ENCODE assay signal across 24 cellular contexts in the genomic region with DNA sequence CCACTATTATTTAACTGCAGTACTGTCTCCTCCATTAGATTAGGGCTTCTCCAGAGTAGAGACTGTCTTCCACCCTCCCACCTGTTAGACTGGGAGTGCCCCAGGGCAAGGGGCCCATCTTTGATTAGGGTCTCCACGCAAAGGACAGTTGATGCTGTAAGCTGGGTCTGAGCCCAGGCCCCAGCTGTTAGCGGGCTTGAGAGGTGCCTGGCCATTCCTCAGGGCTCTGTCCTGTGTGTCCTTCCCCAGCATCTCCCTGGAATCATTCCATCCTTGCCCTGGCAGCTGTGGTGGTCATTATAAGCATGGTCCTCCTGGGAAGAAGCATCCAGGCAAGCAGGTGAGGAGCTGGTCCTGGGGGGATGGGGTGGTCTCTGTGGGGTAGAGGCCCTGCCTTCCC. TPM values are rescaled to one million over a fixed set of nuclear protein-coding genes. Genes with fewer than 3 reads are reported as not detected.
"Had no signal": no experiment of that assay in that cellular context is flagged by ENCODE, and none has a peak within 500 bp of the region (broad histone marks: within the 10 kb centered on the region; RNA-seq: fewer than 3 reads in every experiment).

No MANE protein-coding gene starts in this region.

- H3K9me3 Mint-ChIP-seq: natural killer cell, neural crest cell had no signal

- H3K27me3 ChIP-seq: heart right ventricle, ovary, thyroid gland, upper lobe of right lung, vagina had no signal

- DNase-seq: effector CD8-positive, alpha-beta T cell; heart right ventricle; hypothalamus; kidney glomerular epithelial cell; mesendoderm; natural killer cell; nucleus accumbens; right cardiac atrium; small intestine; stimulated activated CD4-positive, alpha-beta T cell treated with anti-CD3 and anti-CD28 coated beads, Interleukin-12 subunit alpha, Interleukin-12 subunit beta, amount 100 ng/mL, for 4 hours; stimulated activated naive CD4-positive, alpha-beta T cell treated with Interleukin-2 at 50 U/mL for 16 hours; thyroid gland; upper lobe of right lung had no signal

- H3K4me3 Mint-ChIP-seq: natural killer cell, neural crest cell had no signal

- H3K4me3 ChIP-seq: coronary artery, heart right ventricle, ovary, thyroid gland, upper lobe of right lung, vagina had no signal

- H3K36me3 Mint-ChIP-seq: natural killer cell had no signal

- H3K36me3 ChIP-seq: ovary, thyroid gland, upper lobe of right lung, vagina had no signal

- H3K9me3 ChIP-seq: heart right ventricle, ovary, thyroid gland, upper lobe of right lung, vagina had no signal

- H3K27ac ChIP-seq: heart right ventricle, ovary, thyroid gland, upper lobe of right lung, vagina had no signal

- ATAC-seq: heart right ventricle, natural killer cell, right cardiac atrium, upper lobe of right lung had no signal

RNA-seq across cellular contexts. Expression of a gene that starts 6.1 kb away (rescaled TPM):
- total RNA-seq: dermis microvascular lymphatic vessel endothelial cell, frontal cortex, heart right ventricle, lung microvascular endothelial cell, natural killer cell, neural crest cell, progenitor cell of endocrine pancreas, right cardiac atrium, thyroid gland, vagina had no signal

RNA-seq across cellular contexts. Expression of a gene that starts 16.5 kb away (rescaled TPM):
- total RNA-seq: dermis microvascular lymphatic vessel endothelial cell, lung microvascular endothelial cell, mononuclear cell, natural killer cell had no signal

RNA-seq across cellular contexts. Expression of a gene that starts 25.3 kb away (rescaled TPM):
- total RNA-seq: dermis microvascular lymphatic vessel endothelial cell, fibroblast of lung, frontal cortex, liver, lung microvascular endothelial cell, natural killer cell, neural crest cell, progenitor cell of endocrine pancreas, thyroid gland, upper lobe of right lung, vagina had no signal
